Comparison of ENCODE assay signal across 1 cellular context in genomic region chr17:77436058-77436442, GRCh38.
A peak's percentile ranks its signal among the peaks of the same experiment; 100 is the strongest.
TF ChIP-seq lines count a peak whose summit lies in the region.

No MANE protein-coding gene starts in this region.

TF ChIP-seq in H1, 55 proteins besides CTCF, POLR2A, EP300 and RAD21 (continued from another document):
- TF ChIP-seq CHD7 (IDR thresholded peaks at IDR 0.05; ENCODE audit: insufficient replicate concordance, low read length), result no peak
- TF ChIP-seq USF2 (IDR thresholded peaks at IDR 0.05; ENCODE audit: low read length), result no peak
- TF ChIP-seq TBP (IDR thresholded peaks at IDR 0.05; ENCODE audit: low read depth, low read length), result no peak
- TF ChIP-seq YY1 (IDR thresholded peaks at IDR 0.05; ENCODE audit: low read depth, low read length), result 0 out of 2 replicates have a peak, but pooled peaks have one; percentile 24
- TF ChIP-seq KDM4A (IDR thresholded peaks at IDR 0.05; ENCODE audit: low read depth, low read length, severe bottlenecking), result no peak
- no peak for TF ChIP-seq SIX5 (IDR thresholded peaks at IDR 0.05; ENCODE audit: low read depth, low read length)
